ENCODE assay signal across 8 cellular contexts in the genomic region with DNA sequence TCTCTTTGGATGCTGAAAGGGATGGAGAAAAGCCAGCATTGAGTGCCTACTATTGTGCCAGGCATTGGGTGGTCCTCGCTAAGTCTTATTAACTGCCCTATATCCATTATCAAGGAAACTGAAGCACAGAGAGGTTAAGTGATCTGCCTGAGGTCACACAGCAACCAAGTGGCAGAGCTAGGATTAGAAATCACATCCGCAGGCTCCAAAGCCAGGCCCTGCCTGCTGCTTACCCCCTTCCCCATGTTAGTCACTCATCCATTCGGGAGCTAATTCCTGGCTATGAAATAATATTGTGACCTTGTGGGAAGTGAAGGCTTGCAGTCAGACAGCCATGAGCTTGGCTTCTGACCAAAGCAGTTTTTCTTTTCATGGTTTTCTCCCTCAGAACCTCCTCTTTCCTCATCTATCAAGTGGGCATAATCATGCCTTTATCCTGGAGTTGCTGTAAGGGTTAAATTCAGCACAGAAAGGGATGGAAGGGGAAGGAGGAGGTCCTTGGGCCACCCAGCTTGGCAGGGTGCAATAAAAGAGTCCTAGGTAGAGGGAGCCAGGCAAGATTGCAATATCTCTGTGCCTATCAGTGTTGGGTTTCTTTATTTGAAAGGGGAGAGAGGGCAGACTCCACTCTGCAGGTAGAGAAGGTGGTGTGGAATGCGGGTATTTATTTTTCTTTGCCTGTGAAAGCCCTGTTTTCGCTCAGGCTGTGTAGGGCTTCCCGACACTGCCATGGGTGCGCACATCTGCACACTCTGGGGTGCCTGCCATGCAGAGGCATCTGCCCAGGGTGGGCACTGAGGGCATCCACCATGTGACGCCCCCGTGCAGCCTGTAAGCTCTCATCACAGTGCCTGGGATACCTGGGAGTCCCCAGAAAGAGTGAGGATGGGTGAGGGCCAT. TPM values are rescaled to one million over a fixed set of nuclear protein-coding genes. Genes with fewer than 3 reads are reported as not detected.
DNase-seq lines count a peak whose midpoint lies in the region; ATAC-seq, FAIRE-seq and TF ChIP-seq lines count a peak whose summit lies in the region.

No MANE protein-coding gene starts in this region.

- H3K9me3 ChIP-seq in hepatocyte (ENCODE audit: low read depth), result no peaks in the 10 kb centered on the region

- DNase-seq in NCI-H82 (lab: John Stamatoyannopoulos, UW), result peak; percentile 49
- no peak for DNase-seq in NCI-H82 treated with DMSO at 0.1 percent for 48 hours (lab: John Stamatoyannopoulos, UW; ENCODE audit: unreplicated experiment)
- DNase-seq in hepatocyte (ENCODE audit: low spot score), result no peak
- no peak for DNase-seq in stimulated activated naive B cell treated with anti-CD40 and anti-IgM and Interleukin-4, amounts not matched to agents 10 μg/mL and 1 μg/mL and 100 μg/mL, for 72 hours
- no peak for DNase-seq in SIG-M5 (lab: John Stamatoyannopoulos, UW)
- DNase-seq in H54 (ENCODE audit: insufficient read length, low spot score), result no peak

- no peaks in the 10 kb centered on the region for H3K27me3 Mint-ChIP-seq in stimulated activated naive B cell treated with anti-CD40 and anti-IgM and Interleukin-4, amounts not matched to agents 10 μg/mL and 1 μg/mL and 100 μg/mL, for 72 hours

- peaks cover 96% of the 10 kb centered on the region for H3K79me2 ChIP-seq in hepatocyte

- no peak for FAIRE-seq in H54 (lab: Jason Lieb, UNC)

- TF ChIP-seq CTCF in hepatocyte (IDR thresholded peaks at IDR 0.05; ENCODE audit: poor library complexity), result no peak

- peak overlapping the region; percentile 96 for H3K4me2 ChIP-seq in hepatocyte

- H3K36me3 ChIP-seq in hepatocyte (replicated peaks; ENCODE audit: insufficient read depth, low read depth), result no peaks in the 10 kb centered on the region

- no peaks in the 10 kb centered on the region for H3K27me3 ChIP-seq in hepatocyte

- H3K4me3 Mint-ChIP-seq in stimulated activated naive B cell treated with anti-CD40 and anti-IgM and Interleukin-4, amounts not matched to agents 10 μg/mL and 1 μg/mL and 100 μg/mL, for 72 hours, result peak overlapping the region; percentile 53 to 57

- peaks cover 52 to 72% of the 10 kb centered on the region in 2 donors for H3K4me1 Mint-ChIP-seq in stimulated activated naive B cell treated with anti-CD40 and anti-IgM and Interleukin-4, amounts not matched to agents 10 μg/mL and 1 μg/mL and 100 μg/mL, for 72 hours

- peaks cover 67% of the 10 kb centered on the region for H3K4me1 ChIP-seq in hepatocyte (ENCODE audit: insufficient read depth)

- no peak overlapping the region for H3K4me3 ChIP-seq in hepatocyte

- no peaks in the 10 kb centered on the region for H3K36me3 Mint-ChIP-seq in stimulated activated naive B cell treated with anti-CD40 and anti-IgM and Interleukin-4, amounts not matched to agents 10 μg/mL and 1 μg/mL and 100 μg/mL, for 72 hours

- no peaks in the 10 kb centered on the region for H3K9me2 ChIP-seq in hepatocyte (replicated peaks; ENCODE audit: insufficient read depth)

- peak overlapping the region; percentile 88 for H3K27ac Mint-ChIP-seq in stimulated activated naive B cell treated with anti-CD40 and anti-IgM and Interleukin-4, amounts not matched to agents 10 μg/mL and 1 μg/mL and 100 μg/mL, for 72 hours

- ATAC-seq in SK-N-SH treated with all-trans-retinoic acid at 6 μM for 48 hours (peak; percentile 6; the same call in 2 of the 3 replicates), HG03521 (IDR thresholded peaks at IDR 0.05; ENCODE audit: unreplicated experiment) (no peak)
- no peak for ATAC-seq in stimulated activated naive B cell treated with anti-CD40 and anti-IgM and Interleukin-4, amounts not matched to agents 10 μg/mL and 1 μg/mL and 100 μg/mL, for 72 hours (replicated peaks)

- TF ChIP-seq POLR2A in H54 (IDR thresholded peaks at IDR 0.05; ENCODE audit: low read depth, low read length), result no peak

- H4K20me1 ChIP-seq in hepatocyte (ENCODE audit: insufficient read depth, poor library complexity, severe bottlenecking), result peaks cover 41% of the 10 kb centered on the region

- peak overlapping the region; percentile 100 for H3K27ac ChIP-seq in hepatocyte

- H2AFZ ChIP-seq in hepatocyte, result no peak overlapping the region

- H3K9me3 Mint-ChIP-seq in stimulated activated naive B cell treated with anti-CD40 and anti-IgM and Interleukin-4, amounts not matched to agents 10 μg/mL and 1 μg/mL and 100 μg/mL, for 72 hours, result no peaks in the 10 kb centered on the region

- 62% methylated on average over 9 of the region's 9 CpGs for WGBS in hepatocyte (ENCODE audit: low lambda C conversion rate, missing lambda C conversion rate)

TF ChIP-seq in SK-N-SH treated with all-trans-retinoic acid at 6 μM for 48 hours, 23 proteins besides CTCF, POLR2A, EP300 and RAD21:
- TF ChIP-seq, protein P1, sequence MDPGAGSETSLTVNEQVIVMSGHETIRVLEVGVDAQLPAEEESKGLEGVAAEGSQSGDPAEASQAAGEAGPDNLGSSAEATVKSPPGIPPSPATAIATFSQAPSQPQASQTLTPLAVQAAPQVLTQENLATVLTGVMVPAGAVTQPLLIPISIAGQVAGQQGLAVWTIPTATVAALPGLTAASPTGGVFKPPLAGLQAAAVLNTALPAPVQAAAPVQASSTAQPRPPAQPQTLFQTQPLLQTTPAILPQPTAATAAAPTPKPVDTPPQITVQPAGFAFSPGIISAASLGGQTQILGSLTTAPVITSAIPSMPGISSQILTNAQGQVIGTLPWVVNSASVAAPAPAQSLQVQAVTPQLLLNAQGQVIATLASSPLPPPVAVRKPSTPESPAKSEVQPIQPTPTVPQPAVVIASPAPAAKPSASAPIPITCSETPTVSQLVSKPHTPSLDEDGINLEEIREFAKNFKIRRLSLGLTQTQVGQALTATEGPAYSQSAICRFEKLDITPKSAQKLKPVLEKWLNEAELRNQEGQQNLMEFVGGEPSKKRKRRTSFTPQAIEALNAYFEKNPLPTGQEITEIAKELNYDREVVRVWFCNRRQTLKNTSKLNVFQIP (CRISPR knock-in tag; IDR thresholded peaks at IDR 0.05; ENCODE audit: borderline replicate concordance, low read depth), result no peak
- TF ChIP-seq, protein P2, sequence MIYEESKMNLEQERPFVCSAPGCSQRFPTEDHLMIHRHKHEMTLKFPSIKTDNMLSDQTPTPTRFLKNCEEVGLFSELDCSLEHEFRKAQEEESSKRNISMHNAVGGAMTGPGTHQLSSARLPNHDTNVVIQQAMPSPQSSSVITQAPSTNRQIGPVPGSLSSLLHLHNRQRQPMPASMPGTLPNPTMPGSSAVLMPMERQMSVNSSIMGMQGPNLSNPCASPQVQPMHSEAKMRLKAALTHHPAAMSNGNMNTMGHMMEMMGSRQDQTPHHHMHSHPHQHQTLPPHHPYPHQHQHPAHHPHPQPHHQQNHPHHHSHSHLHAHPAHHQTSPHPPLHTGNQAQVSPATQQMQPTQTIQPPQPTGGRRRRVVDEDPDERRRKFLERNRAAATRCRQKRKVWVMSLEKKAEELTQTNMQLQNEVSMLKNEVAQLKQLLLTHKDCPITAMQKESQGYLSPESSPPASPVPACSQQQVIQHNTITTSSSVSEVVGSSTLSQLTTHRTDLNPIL (CRISPR knock-in tag; IDR thresholded peaks at IDR 0.05; ENCODE audit: low read depth), result no peak
- TF ChIP-seq CSDC2 (CRISPR knock-in tag; IDR thresholded peaks at IDR 0.05) (no peak), ZNF565 (CRISPR knock-in tag; conservative IDR thresholded peaks at IDR 0.05; ENCODE audit: low read depth) (no peak), ZNF70 (CRISPR knock-in tag; IDR thresholded peaks at IDR 0.05) (no peak), TOX (CRISPR knock-in tag; IDR thresholded peaks at IDR 0.05; ENCODE audit: borderline replicate concordance) (no peak), OSR1 (CRISPR knock-in tag; IDR thresholded peaks at IDR 0.05) (no peak)

RNA-seq across cellular contexts. Expression of a gene that starts 11.3 kb away (rescaled TPM):
- 19.2 and 23.8 TPM in 2 replicates for total RNA-seq in hepatocyte
- polyA plus RNA-seq in hepatocyte, result 18.7 and 20.2 TPM in 2 replicates
